ENCODE assay signal across 27 cellular contexts in the genomic region with DNA sequence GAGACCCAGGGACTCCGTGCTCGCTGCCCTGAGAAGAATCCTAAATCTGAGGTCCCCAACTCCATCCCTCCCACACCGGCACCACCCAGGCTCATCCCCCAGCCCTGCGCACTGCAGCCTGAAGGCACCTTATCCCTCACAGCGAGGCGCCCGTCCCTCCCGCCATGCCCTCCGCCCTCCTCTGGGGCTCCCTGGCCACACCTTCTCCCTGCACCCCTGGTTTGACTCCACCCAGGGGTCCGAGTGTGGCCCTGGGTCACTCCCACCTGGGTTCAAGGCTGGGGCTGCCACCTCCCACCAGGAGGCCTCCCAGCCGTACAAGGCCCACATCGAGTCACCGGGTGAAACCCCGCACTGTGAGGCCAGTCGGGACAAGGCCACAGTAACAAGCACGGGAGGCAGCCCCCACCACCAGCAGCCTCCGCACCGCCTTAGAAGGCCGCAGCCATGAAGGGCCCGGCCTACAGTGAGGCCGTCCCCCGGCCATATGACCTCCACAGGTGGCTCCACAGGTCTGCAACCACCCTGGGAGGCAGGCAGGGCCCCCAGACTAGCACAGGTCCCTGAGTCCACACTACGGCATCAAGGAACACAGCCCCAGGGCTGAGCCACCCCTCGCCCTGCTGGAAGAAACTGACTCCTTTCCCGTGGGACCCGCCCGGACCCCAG. TPM values are rescaled to one million over a fixed set of nuclear protein-coding genes. Genes with fewer than 3 reads are reported as not detected.
"Had no signal": no experiment of that assay in that cellular context is flagged by ENCODE, and none has a peak within 500 bp of the region (broad histone marks: within the 10 kb centered on the region; RNA-seq: fewer than 3 reads in every experiment).

No MANE protein-coding gene starts in this region.

- H3K4me1 Mint-ChIP-seq: neural progenitor cell had no signal

- H3K4me3 ChIP-seq: heart left ventricle, left ventricle myocardium inferior, lung, neural progenitor cell, psoas muscle, testis, tibial nerve, upper lobe of right lung, vagina had no signal

- H3K27me3 ChIP-seq: heart left ventricle, neural progenitor cell, testis, tibial nerve, upper lobe of right lung, vagina had no signal

- ATAC-seq: esophagus mucosa; heart left ventricle; natural killer cell treated with Interleukin-12 subunit alpha and Interleukin-12 subunit beta and Interleukin-15 and Interleukin-18, amount 100 ng/mL, for 72 hours; psoas muscle; sciatic nerve; upper lobe of right lung had no signal

- H3K27me3 Mint-ChIP-seq: natural killer cell treated with Interleukin-12 subunit alpha and Interleukin-12 subunit beta and Interleukin-15 and Interleukin-18, amount 100 ng/mL, for 72 hours; stimulated activated naive CD8-positive, alpha-beta T cell treated with anti-CD3 and anti-CD28 coated beads, Interleukin-15, Interleukin-2, amounts not matched to agents 100 ng/mL and 50 ng/mL, for 24 hours had no signal

- H3K9me3 Mint-ChIP-seq: natural killer cell treated with Interleukin-12 subunit alpha and Interleukin-12 subunit beta and Interleukin-15 and Interleukin-18, amount 100 ng/mL, for 72 hours; neural progenitor cell; stimulated activated naive CD8-positive, alpha-beta T cell treated with anti-CD3 and anti-CD28 coated beads, Interleukin-15, Interleukin-2, amounts not matched to agents 100 ng/mL and 50 ng/mL, for 24 hours had no signal

- H3K4me3 Mint-ChIP-seq: natural killer cell treated with Interleukin-12 subunit alpha and Interleukin-12 subunit beta and Interleukin-15 and Interleukin-18, amount 100 ng/mL, for 72 hours; neural progenitor cell; stimulated activated naive CD8-positive, alpha-beta T cell treated with anti-CD3 and anti-CD28 coated beads, Interleukin-15, Interleukin-2, amounts not matched to agents 100 ng/mL and 50 ng/mL, for 24 hours had no signal

- H3K9me3 ChIP-seq: heart left ventricle, left ventricle myocardium inferior, psoas muscle, testis, tibial nerve, upper lobe of right lung, vagina had no signal

- H3K9ac ChIP-seq: neural progenitor cell, parathyroid adenoma had no signal

- H3K27ac ChIP-seq: heart left ventricle, left ventricle myocardium inferior, neural progenitor cell, parathyroid adenoma, psoas muscle, testis, tibial nerve, upper lobe of right lung, vagina had no signal

- H3K27ac Mint-ChIP-seq: natural killer cell treated with Interleukin-12 subunit alpha and Interleukin-12 subunit beta and Interleukin-15 and Interleukin-18, amount 100 ng/mL, for 72 hours; neural progenitor cell; stimulated activated naive CD8-positive, alpha-beta T cell treated with anti-CD3 and anti-CD28 coated beads, Interleukin-15, Interleukin-2, amounts not matched to agents 100 ng/mL and 50 ng/mL, for 24 hours had no signal

- H3K4me1 ChIP-seq: neural progenitor cell, parathyroid adenoma, psoas muscle, testis, vagina had no signal

- H3K36me3 ChIP-seq: neural progenitor cell had no signal

- FAIRE-seq: endometrium, frontal cortex, islet of Langerhans had no signal

- DNase-seq: effector memory CD4-positive, alpha-beta T cell; heart left ventricle; hypothalamus; left ventricle myocardium inferior; mesenchymal stem cell; midbrain; occipital lobe; psoas muscle; retina; stimulated activated CD4-positive, alpha-beta T cell treated with anti-CD3 and anti-CD28 coated beads, Interleukin-2, amount 100 ng/mL, for 24 hours; testis had no signal

RNA-seq across cellular contexts. Expression of a gene that starts 24.8 kb away (rescaled TPM):
- total RNA-seq: esophagus mucosa, fibroblast of lung, glomerular endothelial cell, left ventricle myocardium inferior, occipital lobe, skeletal muscle tissue, vagina had no signal
- polyA plus RNA-seq: fibroblast of lung had no signal
